3 cellular contexts compared by ENCODE assay signal in the genomic region with DNA sequence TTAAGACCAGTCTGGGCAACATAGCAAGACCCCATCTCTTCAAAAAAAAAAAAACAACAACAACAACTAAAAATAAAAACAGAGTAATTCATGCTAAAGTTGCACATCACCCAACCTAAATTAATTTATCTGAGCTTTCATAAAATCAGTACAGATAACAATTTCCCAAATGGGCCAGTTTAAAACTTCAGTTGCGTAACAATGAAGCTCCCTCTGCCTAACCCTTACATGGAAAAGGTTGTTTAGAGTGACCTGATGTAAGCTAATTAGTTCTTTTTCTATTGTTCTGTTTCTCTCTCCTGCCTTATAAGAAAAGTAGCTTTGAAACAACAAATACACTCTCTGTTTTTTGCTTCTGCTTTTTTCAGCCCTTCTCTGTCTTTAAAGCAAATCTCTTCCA.
TF ChIP-seq lines count a peak whose summit lies in the region.

No MANE protein-coding gene starts in this region.

TF ChIP-seq in HepG2, 621 proteins besides CTCF, POLR2A, EP300 and RAD21:
- TF ChIP-seq ZNF646 (CRISPR knock-in tag; IDR thresholded peaks at IDR 0.05) (no peak), CEBPB (IDR thresholded peaks at IDR 0.05; ENCODE audit: borderline replicate concordance, low read depth, low read length) (peak; percentile 64), GATAD2A (CRISPR knock-in tag; IDR thresholded peaks at IDR 0.05) (no peak)

TF ChIP-seq in H1, 55 proteins besides CTCF, POLR2A, EP300 and RAD21:
- TF ChIP-seq CEBPB (IDR thresholded peaks at IDR 0.05; ENCODE audit: low read depth, low read length) (peak; percentile 37; the same call in 1 of the 2 replicates), TAF7 (optimal IDR thresholded peaks at IDR 0.05; ENCODE audit: borderline replicate concordance, low read depth, low read length) (no peak)

TF ChIP-seq in GM12891, 5 proteins besides CTCF, POLR2A, EP300 and RAD21:
- TF ChIP-seq PAX5 (IDR thresholded peaks at IDR 0.05; ENCODE audit: insufficient read depth, low read length, severe bottlenecking) (no peak), POU2F2 (IDR thresholded peaks at IDR 0.05; ENCODE audit: low read depth, low read length) (no peak), TAF1 (IDR thresholded peaks at IDR 0.05; ENCODE audit: low read depth, low read length) (no peak), POLR2AphosphoS5 (IDR thresholded peaks at IDR 0.05; ENCODE audit: low read depth, low read length) (no peak), SPI1 (IDR thresholded peaks at IDR 0.05; ENCODE audit: low read depth, low read length) (no peak)
TF ChIP-seq in GM12891: peak in this region for 0.
